Comparison of ENCODE assay signal across 8 cellular contexts in genomic region chr7:27605689-27606269, GRCh38. TPM values are rescaled to one million over a fixed set of nuclear protein-coding genes. Genes with fewer than 3 reads are reported as not detected.
DNase-seq lines count a peak whose midpoint lies in the region; ATAC-seq and TF ChIP-seq lines count a peak whose summit lies in the region.

No MANE protein-coding gene starts in this region.

- peaks cover 21% of the 10 kb centered on the region for H3K4me1 Mint-ChIP-seq in chondrocyte (ENCODE audit: low read depth)
- H3K4me1 Mint-ChIP-seq in osteocyte (ENCODE audit: unreplicated experiment) = peaks cover 19% of the 10 kb centered on the region
- peaks cover 0 to 4% of the 10 kb centered on the region in 2 donors for H3K4me1 Mint-ChIP-seq in effector memory CD8-positive, alpha-beta T cell (ENCODE audit: low read depth in 2 of 2)

- no peak for TF ChIP-seq POLR2A in NB4 (IDR thresholded peaks at IDR 0.05; ENCODE audit: extremely low read depth, insufficient read length)

- no peaks in the 10 kb centered on the region for H3K36me3 Mint-ChIP-seq in chondrocyte (ENCODE audit: low read depth)
- peaks cover 20% of the 10 kb centered on the region for H3K36me3 Mint-ChIP-seq in osteocyte (ENCODE audit: unreplicated experiment)
- peaks cover 3% of the 10 kb centered on the region for H3K36me3 Mint-ChIP-seq in effector memory CD8-positive, alpha-beta T cell (ENCODE audit: insufficient read depth)

- H3K4me3 Mint-ChIP-seq in chondrocyte (ENCODE audit: unreplicated experiment) (no peak overlapping the region), osteocyte (ENCODE audit: unreplicated experiment) (no peak overlapping the region)
- H3K4me3 Mint-ChIP-seq in effector memory CD8-positive, alpha-beta T cell = no peak overlapping the region

- H3K9me3 Mint-ChIP-seq in chondrocyte (ENCODE audit: low read depth) (no peaks in the 10 kb centered on the region), osteocyte (ENCODE audit: unreplicated experiment) (no peaks in the 10 kb centered on the region)
- no peaks in the 10 kb centered on the region for H3K9me3 Mint-ChIP-seq in effector memory CD8-positive, alpha-beta T cell

- TF ChIP-seq CTCF in NB4 (IDR thresholded peaks at IDR 0.05; ENCODE audit: low read depth, low read length) (peak; percentile 58), chondrocyte (IDR thresholded peaks at IDR 0.05) (peak; percentile 85), osteocyte (IDR thresholded peaks at IDR 0.05) (peak; percentile 68)

- DNase-seq in EH (ENCODE audit: low read depth) = peak; percentile 60
- DNase-seq in NB4 (ENCODE audit: low read depth) = peak; percentile 56
- DNase-seq in chondrocyte (ENCODE audit: low spot score) = no peak
- DNase-seq in osteocyte (ENCODE audit: extremely low spot score, unreplicated experiment) = no peak
- no peak for DNase-seq in effector memory CD8-positive, alpha-beta T cell

- H3K27ac Mint-ChIP-seq in chondrocyte (ENCODE audit: unreplicated experiment) (no peak overlapping the region), osteocyte (ENCODE audit: unreplicated experiment) (no peak overlapping the region)
- H3K27ac Mint-ChIP-seq in effector memory CD8-positive, alpha-beta T cell = no peak overlapping the region

- ATAC-seq in GM21515 (IDR thresholded peaks at IDR 0.05; ENCODE audit: unreplicated experiment) (no peak), GM21447 (IDR thresholded peaks at IDR 0.05; ENCODE audit: unreplicated experiment) (no peak), GM19455 (IDR thresholded peaks at IDR 0.05; ENCODE audit: unreplicated experiment) (no peak)
- ATAC-seq in effector memory CD8-positive, alpha-beta T cell (replicated peaks) = no peak

- H3K27me3 Mint-ChIP-seq in chondrocyte (ENCODE audit: low read depth) (no peaks in the 10 kb centered on the region), osteocyte (ENCODE audit: unreplicated experiment) (no peaks in the 10 kb centered on the region)
- H3K27me3 Mint-ChIP-seq in effector memory CD8-positive, alpha-beta T cell = no peaks in the 10 kb centered on the region

- H3K4me3 ChIP-seq in NB4 (ENCODE audit: low read depth, low read length) = no peak overlapping the region

RNA-seq across cellular contexts. Expression of gene HIBADH, which starts 56.9 kb away (rescaled TPM):
- total RNA-seq in chondrocyte (18.9 to 24.4 TPM (median 20.6 TPM) in 3 replicates), osteocyte (31.9 and 34.4 TPM in 2 replicates)

Comparison
In these comparisons a context has a peak if more than half of its experiments do, and no peak if none do; other contexts are left out.
1. DNase-seq: peak in EH (single experiment) and NB4 (single experiment); none in chondrocyte (single experiment), osteocyte (single experiment) and effector memory CD8-positive, alpha-beta T cell (0 of 3).
2. Peak in every context shown above with its lines, with median percentiles within 50 percentile points of each other: CTCF ChIP-seq.